8 cellular contexts compared by ENCODE assay signal in genomic region chr3:122609798-122610559, GRCh38. TPM values are rescaled to one million over a fixed set of nuclear protein-coding genes. Genes with fewer than 3 reads are reported as not detected.
DNase-seq lines count a peak whose midpoint lies in the region; ATAC-seq and TF ChIP-seq lines count a peak whose summit lies in the region.

No MANE protein-coding gene starts in this region.

- no peaks in the 10 kb centered on the region for H3K27me3 ChIP-seq in CD4-positive, CD25-positive, alpha-beta regulatory T cell (ENCODE audit: control insufficient read depth, insufficient read depth, low read length)
- H3K27me3 ChIP-seq in BE2C, result no peaks in the 10 kb centered on the region

- peak; percentile 87 to 92 for ATAC-seq in CD4-positive, CD25-positive, alpha-beta regulatory T cell (ENCODE audit: low read depth in 2 of 2)
- ATAC-seq in GM19372 (IDR thresholded peaks at IDR 0.05; ENCODE audit: low read depth, unreplicated experiment) (peak; percentile 95), HG03196 (IDR thresholded peaks at IDR 0.05; ENCODE audit: unreplicated experiment) (peak; percentile 92), memory B cell (ENCODE audit: low read depth) (peak; percentile 38)

- no peaks in the 10 kb centered on the region for H3K27me3 Mint-ChIP-seq in CD4-positive, CD25-positive, alpha-beta regulatory T cell
- H3K27me3 Mint-ChIP-seq in memory B cell, result no peaks in the 10 kb centered on the region

- H3K4me3 Mint-ChIP-seq in CD4-positive, CD25-positive, alpha-beta regulatory T cell, result peak overlapping the region in 2 of 4 donors; percentile 2 to 7
- no peak overlapping the region for H3K4me3 Mint-ChIP-seq in memory B cell

- H3K4me1 ChIP-seq in CD4-positive, CD25-positive, alpha-beta regulatory T cell (ENCODE audit: control insufficient read depth, insufficient read depth, low read length, poor library complexity, severe bottlenecking), result peaks cover 7% of the 10 kb centered on the region
- H3K4me1 ChIP-seq in BE2C, result no peaks in the 10 kb centered on the region

- DNase-seq in CD4-positive, CD25-positive, alpha-beta regulatory T cell, result peak in 2 of 3 donors; percentile 30 to 88
- peak; percentile 36 for DNase-seq in activated CD4-positive, CD25-positive, alpha-beta regulatory T cell treated with anti-CD3 and anti-CD28 coated beads, Interleukin-2, amount 50 U/mL, for 72 hours
- no peak for DNase-seq in memory B cell (ENCODE audit: low spot score in 2 of 2)
- no peak for DNase-seq in BE2C
- DNase-seq in SKM-1 (lab: John Stamatoyannopoulos, UW; ENCODE audit: unreplicated experiment), result no peak
- no peak for DNase-seq in DMS153 treated with DMSO at 0.1 percent for 48 hours (lab: John Stamatoyannopoulos, UW; ENCODE audit: unreplicated experiment)

- H3K9me3 ChIP-seq in CD4-positive, CD25-positive, alpha-beta regulatory T cell (ENCODE audit: control insufficient read depth in 2 of 2, low read length in 2 of 2), result no peaks in the 10 kb centered on the region
- H3K9me3 ChIP-seq in BE2C, result no peaks in the 10 kb centered on the region

- H3K36me3 ChIP-seq in CD4-positive, CD25-positive, alpha-beta regulatory T cell (ENCODE audit: control insufficient read depth, insufficient read depth, low read length), result peaks cover 41% of the 10 kb centered on the region
- no peaks in the 10 kb centered on the region for H3K36me3 ChIP-seq in BE2C

- H3K4me1 Mint-ChIP-seq in CD4-positive, CD25-positive, alpha-beta regulatory T cell, result peaks cover 6 to 26% (median 17%) of the 10 kb centered on the region in 4 donors
- H3K4me1 Mint-ChIP-seq in memory B cell, result peaks cover 18% of the 10 kb centered on the region

- H3K9me3 Mint-ChIP-seq in CD4-positive, CD25-positive, alpha-beta regulatory T cell, result no peaks in the 10 kb centered on the region
- no peaks in the 10 kb centered on the region for H3K9me3 Mint-ChIP-seq in memory B cell

- TF ChIP-seq CTCF in BE2C (IDR thresholded peaks at IDR 0.05; ENCODE audit: low read depth, low read length), result no peak

- peak overlapping the region; percentile 77 to 96 (median 83) for H3K27ac Mint-ChIP-seq in CD4-positive, CD25-positive, alpha-beta regulatory T cell
- H3K27ac Mint-ChIP-seq in memory B cell, result peak overlapping the region; percentile 62

- peaks cover 57% of the 10 kb centered on the region for H3K36me3 Mint-ChIP-seq in CD4-positive, CD25-positive, alpha-beta regulatory T cell
- peaks cover 40% of the 10 kb centered on the region for H3K36me3 Mint-ChIP-seq in memory B cell

- no peak overlapping the region for H3K4me3 ChIP-seq in CD4-positive, CD25-positive, alpha-beta regulatory T cell (ENCODE audit: low read depth, low read length)
- H3K4me3 ChIP-seq in BE2C (ENCODE audit: low read depth, low read length), result no peak overlapping the region

- peak overlapping the region; percentile 43 for H3K27ac ChIP-seq in CD4-positive, CD25-positive, alpha-beta regulatory T cell (ENCODE audit: insufficient read depth, low read length, poor library complexity, severe bottlenecking)

RNA-seq across cellular contexts. Expression of gene PARP15, which starts 32.5 kb away (rescaled TPM):
- 87.0 TPM for total RNA-seq in CD4-positive, CD25-positive, alpha-beta regulatory T cell
- 10 to 100 TPM in 1 of 4 donors, 1 to 10 TPM in 3; 5.2 to 10.7 (median 7.6) TPM for polyA plus RNA-seq in CD4-positive, CD25-positive, alpha-beta regulatory T cell
- not detected for polyA plus RNA-seq in BE2C (2012; ENCODE audit: insufficient read depth, insufficient read length, low read depth)

RNA-seq across cellular contexts. Expression of gene DTX3L, which starts 45.8 kb away (rescaled TPM):
- 48.0 TPM for total RNA-seq in CD4-positive, CD25-positive, alpha-beta regulatory T cell
- polyA plus RNA-seq in CD4-positive, CD25-positive, alpha-beta regulatory T cell, result 10 to 100 TPM; 25.9 to 32.8 (median 29.2) TPM
- 0.73 TPM for polyA plus RNA-seq in BE2C (2012; ENCODE audit: insufficient read depth, insufficient read length, low read depth)

RNA-seq across cellular contexts. Expression of gene PARP9, which starts 45.9 kb away (rescaled TPM):
- total RNA-seq in CD4-positive, CD25-positive, alpha-beta regulatory T cell, result 47.6 TPM
- 10 to 100 TPM; 24.2 to 41.9 (median 37.5) TPM for polyA plus RNA-seq in CD4-positive, CD25-positive, alpha-beta regulatory T cell
- 1.4 TPM for polyA plus RNA-seq in BE2C (2012; ENCODE audit: insufficient read depth, insufficient read length, low read depth)

Comparison
In these comparisons a context has a peak if more than half of its experiments do, and no peak if none do; other contexts are left out.
1. ATAC-seq: peak in every context shown above with its lines; median percentile 95 in GM19372; 92 in HG03196; 90 in CD4-positive, CD25-positive, alpha-beta regulatory T cell; 38 in memory B cell.
2. DNase-seq: peak in CD4-positive, CD25-positive, alpha-beta regulatory T cell (2 of 3) and activated CD4-positive, CD25-positive, alpha-beta regulatory T cell treated with anti-CD3 and anti-CD28 coated beads, Interleukin-2, amount 50 U/mL, for 72 hours (single experiment); none in memory B cell (0 of 2), BE2C (single experiment), SKM-1 (single experiment) and DMS153 treated with DMSO at 0.1 percent for 48 hours (single experiment).